14 cellular contexts compared by ENCODE assay signal in the genomic region with DNA sequence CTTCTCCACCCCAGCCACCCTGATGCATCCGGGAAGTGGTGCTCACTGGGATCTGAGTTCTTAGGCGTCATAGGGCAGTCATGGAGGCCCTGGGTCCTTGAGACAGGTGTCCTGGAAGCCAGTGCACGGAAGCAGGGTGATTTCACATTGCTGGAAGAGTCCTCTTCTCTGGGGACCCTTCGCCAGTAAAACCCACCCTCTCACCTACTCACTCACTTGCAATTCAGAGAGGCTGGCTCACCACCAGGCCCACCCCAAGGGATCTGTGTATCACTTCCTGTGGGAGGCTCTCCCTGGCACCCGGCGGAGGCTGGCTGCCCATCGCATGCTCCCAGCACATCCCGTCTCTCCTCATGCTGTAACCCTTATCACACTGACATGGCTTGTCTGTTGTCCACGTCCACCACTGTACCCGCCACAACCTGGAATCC. TPM values are rescaled to one million over a fixed set of nuclear protein-coding genes. Genes with fewer than 3 reads are reported as not detected.
DNase-seq lines count a peak whose midpoint lies in the region.
"Had no signal": no experiment of that assay in that cellular context is flagged by ENCODE, and none has a peak within 500 bp of the region (broad histone marks: within the 10 kb centered on the region; RNA-seq: fewer than 3 reads in every experiment).

No MANE protein-coding gene starts in this region.

- no peak overlapping the region for H2BK5ac ChIP-seq in mesenchymal stem cell (ENCODE audit: low read depth, low read length, poor library complexity, severe bottlenecking)

- H3K36me3 Mint-ChIP-seq in CD4-positive, alpha-beta memory T cell: no peaks in the 10 kb centered on the region
- H3K36me3 Mint-ChIP-seq in activated T-helper 2 cell treated with anti-CD3 and anti-CD28 coated beads, Interferon-gamma antibody, Interleukin-2, Interleukin-4, amounts not matched to agents 10 μg/mL and 5 μg/mL and 100 μg/mL, durations not matched to agents 14 hours and 24 hours and 36 hours (ENCODE audit: low read depth): peaks cover 4% of the 10 kb centered on the region

- H3K27ac Mint-ChIP-seq in CD4-positive, alpha-beta memory T cell: peak overlapping the region; percentile 54 to 98 (median 93)
- H3K27ac Mint-ChIP-seq in activated T-helper 2 cell treated with anti-CD3 and anti-CD28 coated beads, Interferon-gamma antibody, Interleukin-2, Interleukin-4, amounts not matched to agents 10 μg/mL and 5 μg/mL and 100 μg/mL, durations not matched to agents 14 hours and 24 hours and 36 hours: peak overlapping the region; percentile 98

- no peaks in the 10 kb centered on the region for H3K79me2 ChIP-seq in GM23248 (ENCODE audit: insufficient read depth)

- H2BK12ac ChIP-seq in mesenchymal stem cell (ENCODE audit: low read length in 2 of 2): peak overlapping the region in 1 of 2 experiments; percentile 66

- H3F3A ChIP-seq in GM23248 (ENCODE audit: insufficient read depth): no peaks in the 10 kb centered on the region

- no peak overlapping the region for H2BK15ac ChIP-seq in mesenchymal stem cell (ENCODE audit: low read depth, poor library complexity, severe bottlenecking)

- H3K4me2 ChIP-seq in GM23248 (ENCODE audit: unreplicated experiment) (no peak overlapping the region), mesenchymal stem cell (ENCODE audit: low read length, poor library complexity, severe bottlenecking) (no peak overlapping the region)
- H3K4me2 ChIP-seq: PC-9 had no signal

- no peaks in the 10 kb centered on the region for H3K9me3 ChIP-seq in CD4-positive, alpha-beta memory T cell (ENCODE audit: control insufficient read depth in 1 of 2, low read length in 2 of 2)
- H3K9me3 ChIP-seq in GM23248 (ENCODE audit: low read depth) (no peaks in the 10 kb centered on the region), mesenchymal stem cell (ENCODE audit: control insufficient read depth, low read length) (no peaks in the 10 kb centered on the region)
- H3K9me3 ChIP-seq: right lobe of liver, tibial artery had no signal

- CTCF ChIA-PET in CD4-positive, alpha-beta memory T cell (lab: Charles Lee; ENCODE audit: partially characterized antibody): interaction anchor here (8.7 kb wide), 1 partner anchor 12 kb away, joined by 136 read pairs; no protein-coding TSS in a partner anchor

- H3K4me1 Mint-ChIP-seq in CD4-positive, alpha-beta memory T cell: peaks cover 51 to 88% (median 72%) of the 10 kb centered on the region in 4 donors
- peaks cover 74% of the 10 kb centered on the region for H3K4me1 Mint-ChIP-seq in activated T-helper 2 cell treated with anti-CD3 and anti-CD28 coated beads, Interferon-gamma antibody, Interleukin-2, Interleukin-4, amounts not matched to agents 10 μg/mL and 5 μg/mL and 100 μg/mL, durations not matched to agents 14 hours and 24 hours and 36 hours (ENCODE audit: low read depth)

- H3K27ac ChIP-seq in CD4-positive, alpha-beta memory T cell (ENCODE audit: low read depth, low read length): peak overlapping the region; percentile 62
- H3K27ac ChIP-seq in GM23248 (no peak overlapping the region), mesenchymal stem cell (ENCODE audit: low read length, poor library complexity, severe bottlenecking) (no peak overlapping the region)
- H3K27ac ChIP-seq: PC-9, right lobe of liver had no signal

- no peak overlapping the region for H2AK5ac ChIP-seq in mesenchymal stem cell (ENCODE audit: low read length, severe bottlenecking)

- no peak overlapping the region for H2AFZ ChIP-seq in GM23248
- no peak overlapping the region for H2AFZ ChIP-seq in mesenchymal stem cell (ENCODE audit: low read depth, low read length)
- H2AFZ ChIP-seq: PC-9 had no signal

- WGBS in GM23248 (ENCODE audit: low coverage in 1 of 2, low lambda C conversion rate in 2 of 2, missing lambda C conversion rate in 2 of 2), 2 experiments: 76 to 78% methylated on average over 10 of the region's 10 CpGs
- WGBS in mesenchymal stem cell: 90% methylated on average over 10 of the region's 10 CpGs

- H4K8ac ChIP-seq in mesenchymal stem cell (ENCODE audit: low read length): peak overlapping the region; percentile 62

- H3K4me3 Mint-ChIP-seq in CD4-positive, alpha-beta memory T cell: peak overlapping the region in 7 of 8 donors; percentile 23 to 82 (median 66)
- peak overlapping the region; percentile 77 for H3K4me3 Mint-ChIP-seq in activated T-helper 2 cell treated with anti-CD3 and anti-CD28 coated beads, Interferon-gamma antibody, Interleukin-2, Interleukin-4, amounts not matched to agents 10 μg/mL and 5 μg/mL and 100 μg/mL, durations not matched to agents 14 hours and 24 hours and 36 hours (ENCODE audit: low read depth)

- peak overlapping the region; percentile 11 for H4K91ac ChIP-seq in mesenchymal stem cell (ENCODE audit: low read length)

- no peaks in the 10 kb centered on the region for H3K79me1 ChIP-seq in mesenchymal stem cell (replicated peaks; ENCODE audit: low read length, poor library complexity, severe bottlenecking)

- no peaks in the 10 kb centered on the region for H3K9me3 Mint-ChIP-seq in CD4-positive, alpha-beta memory T cell
- H3K9me3 Mint-ChIP-seq in activated T-helper 2 cell treated with anti-CD3 and anti-CD28 coated beads, Interferon-gamma antibody, Interleukin-2, Interleukin-4, amounts not matched to agents 10 μg/mL and 5 μg/mL and 100 μg/mL, durations not matched to agents 14 hours and 24 hours and 36 hours: no peaks in the 10 kb centered on the region

- H3K36me3 ChIP-seq in CD4-positive, alpha-beta memory T cell (ENCODE audit: insufficient read depth, low read length): no peaks in the 10 kb centered on the region
- H3K36me3 ChIP-seq in GM23248 (ENCODE audit: low read depth) (no peaks in the 10 kb centered on the region), mesenchymal stem cell (ENCODE audit: control insufficient read depth in 1 of 2, insufficient read depth in 2 of 2, low read depth in 1 of 2, low read length in 2 of 2) (no peaks in the 10 kb centered on the region)
- H3K36me3 ChIP-seq: right lobe of liver, tibial artery had no signal

- peak overlapping the region in 1 of 2 experiments; percentile 54 for H3K18ac ChIP-seq in mesenchymal stem cell (ENCODE audit: low read depth in 1 of 2, low read length in 2 of 2)

- DNase-seq in CD4-positive, alpha-beta memory T cell: no peak
- DNase-seq in GM23248: peak; percentile 52
- DNase-seq in activated T-helper 2 cell treated with anti-CD3 and anti-CD28 coated beads, Interferon-gamma antibody, Interleukin-2, Interleukin-4, amounts not matched to agents 10 μg/mL and 5 μg/mL and 100 μg/mL, durations not matched to agents 14 hours and 24 hours and 36 hours (ENCODE audit: low spot score): no peak
- DNase-seq in mesenchymal stem cell: no peak
- DNase-seq in NCI-H774 (lab: John Stamatoyannopoulos, UW): no peak
- DNase-seq in NCI-H1930 (lab: John Stamatoyannopoulos, UW): no peak
- no peak for DNase-seq in NCI-H82 treated with DMSO at 0.1 percent for 48 hours (lab: John Stamatoyannopoulos, UW; ENCODE audit: unreplicated experiment)
- no peak for DNase-seq in Ammon's horn (ENCODE audit: low spot score)
- DNase-seq: HCEC 1CT, KBM-7, PC-9 had no signal

- peak overlapping the region in 1 of 2 experiments; percentile 41 for H3K14ac ChIP-seq in mesenchymal stem cell (ENCODE audit: low read length in 2 of 2)

- no peaks in the 10 kb centered on the region for H3K9me2 ChIP-seq in GM23248 (ENCODE audit: insufficient read depth)

- in situ Hi-C loops in GM23248 (cut with MboI): no loop called here

- H3K4me1 ChIP-seq in CD4-positive, alpha-beta memory T cell (ENCODE audit: insufficient read depth, low read length): peaks cover 89% of the 10 kb centered on the region
- H3K4me1 ChIP-seq in GM23248 (ENCODE audit: insufficient read depth): peaks cover 16% of the 10 kb centered on the region
- peaks cover 14% of the 10 kb centered on the region for H3K4me1 ChIP-seq in mesenchymal stem cell (ENCODE audit: control insufficient read depth, insufficient read depth, low read depth, low read length)
- H3K4me1 ChIP-seq: right lobe of liver had no signal

- no peaks in the 10 kb centered on the region for H4K20me1 ChIP-seq in GM23248 (ENCODE audit: insufficient read depth)

- H3K23ac ChIP-seq in mesenchymal stem cell (ENCODE audit: low read length in 2 of 2): no peak overlapping the region

- H3K4me3 ChIP-seq in CD4-positive, alpha-beta memory T cell (ENCODE audit: low read length in 2 of 2): no peak overlapping the region
- H3K4me3 ChIP-seq in GM23248 (no peak overlapping the region), mesenchymal stem cell (ENCODE audit: insufficient read depth in 1 of 2, low read depth in 1 of 2, low read length in 2 of 2) (no peak overlapping the region)
- H3K4me3 ChIP-seq: PC-9, right lobe of liver, tibial artery had no signal

- no peaks in the 10 kb centered on the region for H3K27me3 Mint-ChIP-seq in CD4-positive, alpha-beta memory T cell
- H3K27me3 Mint-ChIP-seq in activated T-helper 2 cell treated with anti-CD3 and anti-CD28 coated beads, Interferon-gamma antibody, Interleukin-2, Interleukin-4, amounts not matched to agents 10 μg/mL and 5 μg/mL and 100 μg/mL, durations not matched to agents 14 hours and 24 hours and 36 hours (ENCODE audit: low read depth): no peaks in the 10 kb centered on the region

- no peak overlapping the region for H2BK120ac ChIP-seq in mesenchymal stem cell (ENCODE audit: low read depth, low read length)

- no peak overlapping the region for H3K4ac ChIP-seq in mesenchymal stem cell (ENCODE audit: low read depth in 1 of 2, low read length in 2 of 2)

- POLR2A ChIA-PET in CD4-positive, alpha-beta memory T cell (lab: Charles Lee; ENCODE audit: partially characterized antibody): interaction anchor here (1.2 to 4.9 kb wide), 6 partner anchors 9 to 181 kb away, joined by 3 to 91 read pairs (median 8); a partner anchor contains a TSS

- no peaks in the 10 kb centered on the region for H3K27me3 ChIP-seq in CD4-positive, alpha-beta memory T cell (ENCODE audit: insufficient read depth, low read length)
- H3K27me3 ChIP-seq in GM23248 (replicated peaks; ENCODE audit: insufficient read depth) (no peaks in the 10 kb centered on the region), mesenchymal stem cell (ENCODE audit: control insufficient read depth in 1 of 2, insufficient read depth in 1 of 2, low read length in 2 of 2) (no peaks in the 10 kb centered on the region)
- H3K27me3 ChIP-seq: right lobe of liver, tibial artery had no signal

- intact Hi-C loops in CD4-positive, alpha-beta memory T cell (cut with micrococcal nuclease): loop anchor here (2.0 kb wide), 1 partner anchor 107 kb away; a partner anchor contains a TSS
- intact Hi-C loops in activated T-helper 2 cell treated with anti-CD3 and anti-CD28 coated beads, Interferon-gamma antibody, Interleukin-2, Interleukin-4, amounts not matched to agents 10 μg/mL and 5 μg/mL and 100 μg/mL, durations not matched to agents 14 hours and 24 hours and 36 hours (cut with micrococcal nuclease): no loop called here

- H3K9ac ChIP-seq in GM23248 (no peak overlapping the region), mesenchymal stem cell (ENCODE audit: low read length) (no peak overlapping the region)

RNA-seq across cellular contexts. Expression of a gene that starts 40.2 kb away (rescaled TPM):
- not detected for total RNA-seq in CD4-positive, alpha-beta memory T cell
- polyA plus RNA-seq in CD4-positive, alpha-beta memory T cell: not detected
- total RNA-seq in GM23248 (2014; rRNA removed; shearing (Covaris generic)): not detected in 2 replicates
- not detected in 2 replicates for polyA plus RNA-seq in GM23248 (2016; fragmentation: Nextera tagmentation; extraction: Ambion mirVana)
- not detected in 2 replicates for total RNA-seq in activated T-helper 2 cell treated with anti-CD3 and anti-CD28 coated beads, Interferon-gamma antibody, Interleukin-2, Interleukin-4, amounts not matched to agents 10 μg/mL and 5 μg/mL and 100 μg/mL, durations not matched to agents 14 hours and 24 hours and 36 hours
- polyA plus RNA-seq in mesenchymal stem cell (2013, experiment 1 of 2): not detected
- not detected for polyA plus RNA-seq in mesenchymal stem cell (2013, experiment 2 of 2)
- total RNA-seq: cerebellum had no signal
